ENCODE assay signal across 8 cellular contexts in the genomic region with DNA sequence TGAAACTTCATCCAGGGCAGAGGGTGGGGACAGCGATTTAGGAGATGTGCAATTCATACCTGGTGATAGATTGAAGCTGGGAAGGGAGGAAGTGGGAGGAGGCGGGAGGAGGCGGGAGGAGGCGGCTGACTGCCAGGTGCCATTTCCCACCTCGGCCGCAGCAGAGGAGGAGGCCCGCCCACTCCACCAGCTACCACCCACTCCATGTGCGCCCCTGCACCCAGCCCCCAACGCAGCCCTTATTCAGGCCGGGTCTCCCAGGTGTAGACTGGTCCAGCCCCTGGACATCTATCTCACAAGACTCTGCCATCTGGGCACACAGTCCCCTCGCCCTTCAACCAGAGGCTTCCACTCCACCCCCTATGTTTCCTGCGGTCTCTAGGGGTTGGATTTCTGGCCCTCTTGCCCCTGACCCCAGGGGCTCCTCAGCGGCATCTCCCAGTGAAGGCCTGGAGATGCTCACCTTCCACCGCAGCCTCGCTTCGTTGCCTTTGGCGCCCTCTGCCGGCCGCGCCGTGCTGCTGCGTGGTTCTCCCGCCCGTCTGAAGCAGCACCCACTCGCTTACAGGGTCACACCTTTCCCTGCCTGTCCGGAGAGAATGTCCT. TPM values are rescaled to one million over a fixed set of nuclear protein-coding genes. Genes with fewer than 3 reads are reported as not detected.
DNase-seq lines count a peak whose midpoint lies in the region; ATAC-seq and TF ChIP-seq lines count a peak whose summit lies in the region.

No MANE protein-coding gene starts in this region.

- TF ChIP-seq POLR2A in GM18951 (IDR thresholded peaks at IDR 0.05; ENCODE audit: extremely low read depth, insufficient read depth, insufficient read length) = peak; percentile 27

- no peaks in the 10 kb centered on the region for H3K27me3 Mint-ChIP-seq in activated T-cell treated with anti-CD3 and anti-CD28 coated beads, Interleukin-2, amount 50 U/mL, for 4 hours (ENCODE audit: low read depth)
- H3K27me3 Mint-ChIP-seq in neural crest cell (ENCODE audit: low read depth) = peaks cover 39% of the 10 kb centered on the region

- H3K9me3 Mint-ChIP-seq in activated T-cell treated with anti-CD3 and anti-CD28 coated beads, Interleukin-2, amount 50 U/mL, for 4 hours = no peaks in the 10 kb centered on the region
- no peaks in the 10 kb centered on the region for H3K9me3 Mint-ChIP-seq in neural crest cell

- no peaks in the 10 kb centered on the region for H3K79me2 ChIP-seq in fibroblast of lung (ENCODE audit: control insufficient read depth, insufficient read depth, low read length)

- H3K36me3 ChIP-seq in HUES6 (ENCODE audit: control insufficient read depth, insufficient read depth, low read length) (no peaks in the 10 kb centered on the region), fibroblast of lung (ENCODE audit: control insufficient read depth, insufficient read depth, low read length) (no peaks in the 10 kb centered on the region)

- peaks cover 24% of the 10 kb centered on the region for H3K36me3 Mint-ChIP-seq in activated T-cell treated with anti-CD3 and anti-CD28 coated beads, Interleukin-2, amount 50 U/mL, for 4 hours (ENCODE audit: insufficient read depth)
- H3K36me3 Mint-ChIP-seq in neural crest cell (ENCODE audit: low read depth) = no peaks in the 10 kb centered on the region

- H3K4me3 Mint-ChIP-seq in activated T-cell treated with anti-CD3 and anti-CD28 coated beads, Interleukin-2, amount 50 U/mL, for 4 hours = peak overlapping the region; percentile 55
- no peak overlapping the region for H3K4me3 Mint-ChIP-seq in neural crest cell

- ATAC-seq in activated T-cell treated with anti-CD3 and anti-CD28 coated beads, Interleukin-2, amount 50 U/mL, for 4 hours = peak; percentile 88 to 90

- H3K4me1 Mint-ChIP-seq in activated T-cell treated with anti-CD3 and anti-CD28 coated beads, Interleukin-2, amount 50 U/mL, for 4 hours (ENCODE audit: low read depth) = peaks cover 35% of the 10 kb centered on the region
- H3K4me1 Mint-ChIP-seq in neural crest cell = peaks cover 11% of the 10 kb centered on the region

- no peak overlapping the region for H3K27ac ChIP-seq in HUES6 (ENCODE audit: low read depth, low read length)
- H3K27ac ChIP-seq in fibroblast of lung (ENCODE audit: insufficient read depth, low read length) = no peak overlapping the region
- H3K27ac ChIP-seq in substantia nigra (ENCODE audit: low read depth, low read length, poor library complexity, severe bottlenecking) = peak overlapping the region; percentile 98

- H3K4me2 ChIP-seq in fibroblast of lung (ENCODE audit: extremely low read depth, insufficient read depth, low read length) = no peak overlapping the region

- no peak overlapping the region for H3K27ac Mint-ChIP-seq in neural crest cell (ENCODE audit: unreplicated experiment)

- no peaks in the 10 kb centered on the region for H4K20me1 ChIP-seq in fibroblast of lung (ENCODE audit: control insufficient read depth, extremely low read depth, insufficient read depth, low read length)

- no peak overlapping the region for H3K9ac ChIP-seq in HUES6 (ENCODE audit: low read length)
- H3K9ac ChIP-seq in fibroblast of lung (ENCODE audit: insufficient read depth, low read length) = no peak overlapping the region

- TF ChIP-seq CTCF in AG09319 (IDR thresholded peaks at IDR 0.05; ENCODE audit: low read depth, low read length) (peak; percentile 94), fibroblast of lung (conservative IDR thresholded peaks at IDR 0.05 in 1 of 2, IDR thresholded peaks at IDR 0.05 in 1 of 2; ENCODE audit: low read depth in 1 of 2, low read length in 2 of 2) (peak; percentile 80 to 93), neural crest cell (conservative IDR thresholded peaks at IDR 0.05) (peak; percentile 94)

- DNase-seq in AG09319 (ENCODE audit: extremely low read depth, low read depth) = no peak
- peak; percentile 76 for DNase-seq in OCI-M1 (lab: John Stamatoyannopoulos, UW)
- peak; percentile 84 for DNase-seq in activated T-cell treated with anti-CD3 and anti-CD28 coated beads, Interleukin-2, amount 50 U/mL, for 4 hours
- peak; percentile 8 to 27 for DNase-seq in fibroblast of lung (ENCODE audit: low read depth in 2 of 2)
- DNase-seq in neural crest cell (ENCODE audit: low read depth, low spot score) = peak; percentile 73
- DNase-seq in substantia nigra (lab: John Stamatoyannopoulos, UW) = peak in 44 of 49 donors; percentile 26 to 98 (median 63)

- H2AFZ ChIP-seq in fibroblast of lung (ENCODE audit: low read length) = no peak overlapping the region

- in situ Hi-C loops in GM18951 (cut with MboI; ENCODE audit: low sequenced_read_pairs, unreplicated experiment) = no loop called here

- H3K4me1 ChIP-seq in HUES6 (ENCODE audit: control insufficient read depth, insufficient read depth, low read length) (peaks cover 14% of the 10 kb centered on the region), fibroblast of lung (ENCODE audit: control insufficient read depth, extremely low read depth, insufficient read depth, low read length) (no peaks in the 10 kb centered on the region)

- H3K27me3 ChIP-seq in HUES6 (ENCODE audit: control insufficient read depth, insufficient read depth, low read length) (peaks cover 4% of the 10 kb centered on the region; the same call in 1 of the 2 replicates), fibroblast of lung (ENCODE audit: control insufficient read depth, insufficient read depth, low read length) (peaks cover 11% of the 10 kb centered on the region)

- H3K9me3 ChIP-seq in HUES6 (ENCODE audit: control insufficient read depth, insufficient read depth, low read depth, low read length) = no peaks in the 10 kb centered on the region
- H3K9me3 ChIP-seq in fibroblast of lung (ENCODE audit: control insufficient read depth, insufficient read depth, low read depth, low read length) = no peaks in the 10 kb centered on the region

- 0 out of 2 replicates have a peak overlapping the region, but pooled peaks have one; percentile 37 for H3K4me3 ChIP-seq in HUES6 (ENCODE audit: low read depth, low read length)
- no peak overlapping the region for H3K4me3 ChIP-seq in fibroblast of lung (replicated peaks in 1 of 4; ENCODE audit: control extremely low read depth in 1 of 4, insufficient read depth in 1 of 4, low read depth in 3 of 4, low read length in 4 of 4)

RNA-seq across cellular contexts. Expression of gene FAM83D, which starts 32.6 kb away (rescaled TPM):
- total RNA-seq in activated T-cell treated with anti-CD3 and anti-CD28 coated beads, Interleukin-2, amount 50 U/mL, for 4 hours = 1 to 10 TPM; 1.3 to 1.9 (median 1.4) TPM
- 15.2 and 21.3 TPM in 2 replicates for total RNA-seq in fibroblast of lung
- polyA plus RNA-seq in fibroblast of lung = 34.5 and 45.5 TPM in 2 replicates
- polyA plus RNA-seq in fibroblast of lung (2012) = 17.5 and 25.6 TPM in 2 replicates
- 21.0 and 22.0 TPM in 2 replicates for polyA minus RNA-seq in fibroblast of lung (ENCODE audit: low replicate concordance)
- 37.9 and 38.6 TPM in 2 replicates for total RNA-seq in neural crest cell
